ENCODE assay signal across 8 cellular contexts in genomic region chrX:153609917-153610833, GRCh38. TPM values are rescaled to one million over a fixed set of nuclear protein-coding genes. Genes with fewer than 3 reads are reported as not detected.
DNase-seq lines count a peak whose midpoint lies in the region; ATAC-seq and TF ChIP-seq lines count a peak whose summit lies in the region.

No MANE protein-coding gene starts in this region.

- TF ChIP-seq CTCF in epithelial cell of esophagus (IDR thresholded peaks at IDR 0.05; ENCODE audit: insufficient read depth, low read depth, low read length, missing control alignments) = peak; percentile 71

- DNase-seq in Daoy (ENCODE audit: low read depth) (peak; percentile 75), NCI-H748 (lab: John Stamatoyannopoulos, UW; ENCODE audit: unreplicated experiment) (peak; percentile 86), activated T-cell treated with anti-CD3 and anti-CD28 coated beads for 4 hours (peak; percentile 70), epithelial cell of esophagus (ENCODE audit: low read depth) (peak; percentile 59), mucosa of gallbladder (ENCODE audit: low spot score) (peak; percentile 52)
- DNase-seq in stimulated activated CD8-positive, alpha-beta memory T cell treated with anti-CD3 and anti-CD28 coated beads, Interleukin-4, amount 100 ng/mL, for 24 hours (ENCODE audit: low read depth) = peak; percentile 66

- peak; percentile 72 for ATAC-seq in HG02885 (IDR thresholded peaks at IDR 0.05; ENCODE audit: poor library complexity, unreplicated experiment)
- ATAC-seq in GM18873 (IDR thresholded peaks at IDR 0.05; ENCODE audit: low FRiP score, unreplicated experiment) = no peak

- H3K4me3 ChIP-seq in epithelial cell of esophagus (ENCODE audit: low read length) = peak overlapping the region; percentile 14

RNA-seq across cellular contexts. Expression of gene CCNQ, which starts 11.2 kb away (rescaled TPM):
- total RNA-seq in Daoy (2014; rRNA removed; shearing (Covaris generic)) = 37.3 and 41.5 TPM in 2 replicates
- total RNA-seq in mucosa of gallbladder = 14.9 TPM

RNA-seq across cellular contexts. Expression of gene DUSP9, which starts 36.8 kb away (rescaled TPM):
- total RNA-seq in Daoy (2014; rRNA removed; shearing (Covaris generic)) = 10.2 and 16.4 TPM in 2 replicates
- 0.12 TPM for total RNA-seq in mucosa of gallbladder

Comparison
In these comparisons a context has a peak if more than half of its experiments do, and no peak if none do; other contexts are left out.
1. RNA of gene DUSP9, which starts 36.8 kb away (total RNA-seq): 10.2 to 16.4 TPM in Daoy; 0.12 TPM in mucosa of gallbladder (single experiment); every median in the first group is over 10 times any median in the second.
2. Peak in every context shown above with its lines, with median percentiles within 50 percentile points of each other: DNase-seq.